In genomic region chr5:13957032-13957645, GRCh38 we compare ENCODE assay signal across 9 cellular contexts. TPM values are rescaled to one million over a fixed set of nuclear protein-coding genes. Genes with fewer than 3 reads are reported as not detected.
DNase-seq lines count a peak whose midpoint lies in the region; FAIRE-seq and TF ChIP-seq lines count a peak whose summit lies in the region.
"Had no signal": no experiment of that assay in that cellular context is flagged by ENCODE, and none has a peak within 500 bp of the region (broad histone marks: within the 10 kb centered on the region; RNA-seq: fewer than 3 reads in every experiment).

No MANE protein-coding gene starts in this region.

- no peaks in the 10 kb centered on the region for H3K9me3 Mint-ChIP-seq in nephron progenitor cell

- no peaks in the 10 kb centered on the region for H3K9me3 ChIP-seq in endothelial cell of umbilical vein (replicated peaks; ENCODE audit: control insufficient read depth, insufficient read depth, low read length)

- H2AFZ ChIP-seq in endothelial cell of umbilical vein (ENCODE audit: low read depth, low read length), result no peak overlapping the region

- no peaks in the 10 kb centered on the region for H4K20me1 ChIP-seq in endothelial cell of umbilical vein (replicated peaks; ENCODE audit: control insufficient read depth, extremely low read depth, insufficient read depth, low read length)

- H3K9ac ChIP-seq in endothelial cell of umbilical vein (replicated peaks; ENCODE audit: extremely low read depth, insufficient read depth, low read length), result no peak overlapping the region

- H3K9me1 ChIP-seq in endothelial cell of umbilical vein (replicated peaks; ENCODE audit: control insufficient read depth, extremely low read depth, insufficient read depth, low read length), result no peaks in the 10 kb centered on the region

- H3K27ac ChIP-seq in endothelial cell of umbilical vein (ENCODE audit: insufficient read depth, low read depth, low read length), result no peak overlapping the region

- H3K79me2 ChIP-seq in endothelial cell of umbilical vein (ENCODE audit: control insufficient read depth, insufficient read depth, low read length), result no peaks in the 10 kb centered on the region

- no peak overlapping the region for H3K4me3 Mint-ChIP-seq in nephron progenitor cell
- H3K4me3 Mint-ChIP-seq: CD4-positive, CD25-positive, alpha-beta regulatory T cell had no signal

- FAIRE-seq in endothelial cell of umbilical vein (lab: Jason Lieb, UNC), result peak; percentile 84

- POLR2A ChIA-PET in endothelial cell of umbilical vein (lab: Charles Lee), result no interaction called here

- TF ChIP-seq CTCF in endothelial cell of umbilical vein (IDR thresholded peaks at IDR 0.05; ENCODE audit: extremely low read depth in 1 of 2, insufficient read depth in 1 of 2, low read depth in 1 of 2, low read length in 2 of 2) (peak; percentile 39 to 54), nephron progenitor cell (IDR thresholded peaks at IDR 0.05) (peak; percentile 72)

- H3K27ac Mint-ChIP-seq in nephron progenitor cell, result no peak overlapping the region
- H3K27ac Mint-ChIP-seq: CD4-positive, CD25-positive, alpha-beta regulatory T cell had no signal

- no peaks in the 10 kb centered on the region for H3K27me3 Mint-ChIP-seq in nephron progenitor cell (ENCODE audit: low read depth, poor library complexity)
- H3K27me3 Mint-ChIP-seq: CD4-positive, CD25-positive, alpha-beta regulatory T cell had no signal

- peak; percentile 5 for DNase-seq in activated CD4-positive, alpha-beta T cell treated with anti-CD3 and anti-CD28 coated beads for 48 hours
- DNase-seq in activated CD4-positive, alpha-beta T cell treated with anti-CD3 and anti-CD28 coated beads, Interleukin-2, amount 50 U/mL, for 4 hours, result no peak
- DNase-seq in H7 (peak; percentile 51), Kasumi-1 (lab: John Stamatoyannopoulos, UW) (peak; percentile 83 to 90), OCI-M2 (lab: John Stamatoyannopoulos, UW; ENCODE audit: unreplicated experiment) (peak; percentile 6), endothelial cell of umbilical vein (ENCODE audit: low read depth, low spot score) (peak; percentile 66), nephron progenitor cell (peak; percentile 42), 8988T (no peak)

- TF ChIP-seq POLR2A in endothelial cell of umbilical vein (IDR thresholded peaks at IDR 0.05; ENCODE audit: low read depth, low read length), result no peak

- H3K27me3 ChIP-seq in H7 (ENCODE audit: control insufficient read depth, insufficient read depth, low read length), result no peaks in the 10 kb centered on the region
- peaks cover 5 to 6% of the 10 kb centered on the region in 2 experiments for H3K27me3 ChIP-seq in endothelial cell of umbilical vein (ENCODE audit: control insufficient read depth in 2 of 2, insufficient read depth in 2 of 2, low read length in 2 of 2)

- H3K4me2 ChIP-seq in endothelial cell of umbilical vein (ENCODE audit: insufficient read depth, low read length), result no peak overlapping the region

- intact Hi-C loops in endothelial cell of umbilical vein (cut with micrococcal nuclease), result loop anchor here (2.0 kb wide), 1 partner anchor 478 kb away; no protein-coding TSS in a partner anchor

- no peaks in the 10 kb centered on the region for H3K4me1 Mint-ChIP-seq in nephron progenitor cell
- H3K4me1 Mint-ChIP-seq: CD4-positive, CD25-positive, alpha-beta regulatory T cell had no signal

- CTCF ChIA-PET in endothelial cell of umbilical vein (lab: Charles Lee), result interaction anchor here (0.6 to 1.3 kb wide), 7 partner anchors 9 to 1933 kb away, joined by 3 to 14 read pairs (median 4); no protein-coding TSS in a partner anchor

- H3K4me3 ChIP-seq in H7 (ENCODE audit: insufficient read depth, low read depth, low read length) (no peak overlapping the region), endothelial cell of umbilical vein (replicated peaks in 1 of 3; ENCODE audit: insufficient read depth in 1 of 3, low read depth in 1 of 3, low read length in 3 of 3) (no peak overlapping the region)

- no peaks in the 10 kb centered on the region for H3K36me3 Mint-ChIP-seq in nephron progenitor cell (ENCODE audit: low read depth)
- H3K36me3 Mint-ChIP-seq: CD4-positive, CD25-positive, alpha-beta regulatory T cell had no signal

- BruUV-seq in endothelial cell of umbilical vein (replicated peaks; lab: Mats Ljungman, UMichigan), result no TSS peak

- H3K4me1 ChIP-seq in endothelial cell of umbilical vein (ENCODE audit: control insufficient read depth, extremely low read depth, insufficient read depth, low read length), result no peaks in the 10 kb centered on the region

- H3K36me3 ChIP-seq in H7 (replicated peaks; ENCODE audit: control insufficient read depth, insufficient read depth, low read length) (no peaks in the 10 kb centered on the region), endothelial cell of umbilical vein (ENCODE audit: control insufficient read depth in 2 of 2, extremely low read depth in 1 of 2, insufficient read depth in 2 of 2, low read length in 2 of 2) (no peaks in the 10 kb centered on the region)

- dilution Hi-C loops in endothelial cell of umbilical vein (cut with MboI; ENCODE audit: extremely low pct_ligation_motif_present, low sequenced_read_pairs), result no loop called here

TF ChIP-seq in endothelial cell of umbilical vein, 7 proteins besides CTCF, POLR2A, EP300 and RAD21:
- no peak for TF ChIP-seq GATA2 (IDR thresholded peaks at IDR 0.05; ENCODE audit: insufficient read depth, insufficient read length, low read depth, low read length)
- TF ChIP-seq JUN (IDR thresholded peaks at IDR 0.05; ENCODE audit: borderline replicate concordance, insufficient read depth, insufficient read length, low read depth), result no peak
- no peak for TF ChIP-seq POLR2AphosphoS5 (IDR thresholded peaks at IDR 0.05; ENCODE audit: insufficient read depth, low read depth, low read length)
- TF ChIP-seq EZH2 (IDR thresholded peaks at IDR 0.05; ENCODE audit: borderline replicate concordance, low read depth, low read length, severe bottlenecking), result no peak
- TF ChIP-seq MYC (IDR thresholded peaks at IDR 0.05; ENCODE audit: low read depth, low read length), result no peak
- TF ChIP-seq MAX (IDR thresholded peaks at IDR 0.05; ENCODE audit: insufficient read depth, insufficient read length), result no peak
- TF ChIP-seq FOS (IDR thresholded peaks at IDR 0.05; ENCODE audit: borderline replicate concordance, insufficient read depth, low read length), result no peak
TF ChIP-seq in endothelial cell of umbilical vein: peak in this region for 0.

RNA-seq across cellular contexts. Expression of gene DNAH5, which starts 12.7 kb away (rescaled TPM):
- 0.07 and 0.41 TPM in 2 replicates for total RNA-seq in H7 (2014; rRNA removed; shearing (Covaris generic))
- total RNA-seq in endothelial cell of umbilical vein, result 0.35 and 1.7 TPM in 2 replicates
- 0.21 and 0.23 TPM in 2 replicates for polyA plus RNA-seq in endothelial cell of umbilical vein
- 0.40 and 0.49 TPM in 2 replicates for polyA plus RNA-seq in endothelial cell of umbilical vein (2011; cell fraction: cytosol; rRNA removed)
- polyA plus RNA-seq in endothelial cell of umbilical vein (2011; cell fraction: nucleus; rRNA removed), result 0.57 and 0.71 TPM in 2 replicates
- 0.65 and 0.87 TPM in 2 replicates for polyA plus RNA-seq in endothelial cell of umbilical vein (2012)
- 0.36 and 1.8 TPM in 2 replicates for polyA minus RNA-seq in endothelial cell of umbilical vein
- 0.72 TPM for polyA minus RNA-seq in endothelial cell of umbilical vein (2011; cell fraction: cytosol; rRNA and poly(A)+ RNA removed)
- 1.2 and 1.5 TPM in 2 replicates for polyA minus RNA-seq in endothelial cell of umbilical vein (2011; cell fraction: nucleus; rRNA and poly(A)+ RNA removed)
- total RNA-seq: CD4-positive, CD25-positive, alpha-beta regulatory T cell had no signal
- polyA plus RNA-seq: CD4-positive, CD25-positive, alpha-beta regulatory T cell had no signal

Comparison
In these comparisons a context has a peak if more than half of its experiments do, and no peak if none do; other contexts are left out.
1. DNase-seq: peak in activated CD4-positive, alpha-beta T cell treated with anti-CD3 and anti-CD28 coated beads for 48 hours (single experiment), H7 (single experiment), Kasumi-1 (2 of 2), OCI-M2 (single experiment), endothelial cell of umbilical vein (single experiment) and nephron progenitor cell (single experiment); none in activated CD4-positive, alpha-beta T cell treated with anti-CD3 and anti-CD28 coated beads, Interleukin-2, amount 50 U/mL, for 4 hours (0 of 2) and 8988T (single experiment).